In the genomic region with DNA sequence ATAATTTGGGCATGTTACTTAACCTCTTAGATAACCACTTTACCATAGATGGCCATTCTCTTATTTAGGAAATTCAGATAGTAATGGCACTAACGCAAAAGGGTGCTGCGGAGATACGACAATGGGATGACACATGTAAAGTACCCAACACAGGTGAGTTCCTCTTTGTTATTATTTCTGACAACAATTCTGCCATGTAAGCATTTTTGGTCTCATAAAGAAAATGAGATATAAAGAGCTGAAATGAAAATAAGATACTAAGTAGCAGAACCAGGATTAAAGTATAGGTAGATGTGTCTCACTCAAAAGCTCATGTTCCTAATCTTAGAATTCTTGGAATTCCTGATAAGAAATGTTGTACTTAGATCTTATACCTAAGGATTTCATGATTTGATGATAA, we compare ENCODE assay signal across 24 cellular contexts.
"Had no signal": no experiment of that assay in that cellular context is flagged by ENCODE, and none has a peak within 500 bp of the region (broad histone marks: within the 10 kb centered on the region; RNA-seq: fewer than 3 reads in every experiment).

No MANE protein-coding gene starts in this region.

- ATAC-seq: natural killer cell; sciatic nerve; stimulated activated naive B cell treated with anti-CD40 and anti-IgM and Interleukin-4, amounts not matched to agents 10 μg/mL and 1 μg/mL and 100 μg/mL, for 72 hours; stimulated activated naive CD8-positive, alpha-beta T cell treated with anti-CD3 and anti-CD28 coated beads, Interleukin-15, Interleukin-2, amounts not matched to agents 100 U/mL and 50 U/mL, for 24 hours had no signal

- H3K9me3 ChIP-seq: left ventricle myocardium inferior, ovary, right atrium auricular region, stomach, testis, thyroid gland, transverse colon, upper lobe of left lung, vagina had no signal

- H3K27ac ChIP-seq: left ventricle myocardium inferior, ovary, right atrium auricular region, skin epidermis, stomach, testis, thyroid gland, transverse colon, upper lobe of left lung, vagina had no signal

- H3K4me1 ChIP-seq: left ventricle myocardium inferior, right atrium auricular region, testis, transverse colon, upper lobe of left lung, vagina had no signal

- H3K27me3 ChIP-seq: ovary, right atrium auricular region, stomach, testis, thyroid gland, transverse colon, upper lobe of left lung, vagina had no signal

- H3K36me3 ChIP-seq: left ventricle myocardium inferior, ovary, right atrium auricular region, stomach, thyroid gland, transverse colon, upper lobe of left lung, vagina had no signal

- DNase-seq: immature natural killer cell; islet precursor cell; left ventricle myocardium inferior; mesendoderm; naive B cell; natural killer cell; nephron progenitor cell; stimulated activated CD4-positive, alpha-beta T cell treated with anti-CD3 and anti-CD28 coated beads, Interleukin-12 subunit alpha, Interleukin-12 subunit beta, amount 100 ng/mL, for 4 hours; stimulated activated CD4-positive, alpha-beta T cell treated with anti-CD3 and anti-CD28 coated beads, Interleukin-15, amount 100 ng/mL, for 24 hours; stimulated activated CD4-positive, alpha-beta T cell treated with anti-CD3 and anti-CD28 coated beads, Interleukin-2, amount 100 ng/mL, for 24 hours; stimulated activated CD4-positive, alpha-beta T cell treated with anti-CD3 and anti-CD28 coated beads, Interleukin-4, amount 100 ng/mL, for 1 hour; stimulated activated naive B cell treated with anti-CD40 and anti-IgM and Interleukin-4, amounts not matched to agents 10 μg/mL and 1 μg/mL and 100 μg/mL, for 72 hours; stimulated activated naive CD8-positive, alpha-beta T cell treated with anti-CD3 and anti-CD28 coated beads, Interleukin-15, Interleukin-2, amounts not matched to agents 100 U/mL and 50 U/mL, for 24 hours; stomach; testis; thyroid gland; transverse colon; upper lobe of left lung had no signal

- H3K4me3 ChIP-seq: left ventricle myocardium inferior, lung, ovary, right atrium auricular region, skin epidermis, stomach, testis, thyroid gland, transverse colon, upper lobe of left lung, vagina had no signal
